15 cellular contexts compared by ENCODE assay signal in genomic region chr16:2584742-2585650, GRCh38. TPM values are rescaled to one million over a fixed set of nuclear protein-coding genes. Genes with fewer than 3 reads are reported as not detected.
DNase-seq lines count a peak whose midpoint lies in the region; ATAC-seq and TF ChIP-seq lines count a peak whose summit lies in the region.
"Had no signal": no experiment of that assay in that cellular context is flagged by ENCODE, and none has a peak within 500 bp of the region (broad histone marks: within the 10 kb centered on the region; RNA-seq: fewer than 3 reads in every experiment).

No MANE protein-coding gene starts in this region.

- H3K9me2 ChIP-seq in hepatocyte (replicated peaks; ENCODE audit: insufficient read depth), result no peaks in the 10 kb centered on the region

- TF ChIP-seq CTCF in lower lobe of right lung (IDR thresholded peaks at IDR 0.05) (no peak), hepatocyte (IDR thresholded peaks at IDR 0.05; ENCODE audit: poor library complexity) (no peak)

- WGBS in hepatocyte (ENCODE audit: low lambda C conversion rate, missing lambda C conversion rate), result 94% methylated on average over 23 of the region's 23 CpGs

- no peaks in the 10 kb centered on the region for H3K79me2 ChIP-seq in hepatocyte

- no peak overlapping the region for H2AFZ ChIP-seq in hepatocyte

- no peaks in the 10 kb centered on the region for H3K9me3 ChIP-seq in lower lobe of right lung
- no peaks in the 10 kb centered on the region for H3K9me3 ChIP-seq in hepatocyte (ENCODE audit: low read depth)

- intact Hi-C loops in lower lobe of right lung (cut with DNase I), result no loop called here

- H3K4me3 ChIP-seq in lower lobe of right lung (no peak overlapping the region), hepatocyte (no peak overlapping the region)

- H3K27ac ChIP-seq in caudate nucleus (ENCODE audit: low read depth, low read length) (peak overlapping the region; percentile 64), lower lobe of right lung (no peak overlapping the region), temporal lobe (ENCODE audit: low read depth, low read length) (peak overlapping the region; percentile 59), hepatocyte (no peak overlapping the region)
- H3K27ac ChIP-seq: epithelial cell of prostate had no signal

- DNase-seq in NCI-H2171 treated with DMSO at 0.1 percent for 48 hours (lab: John Stamatoyannopoulos, UW) (peak; percentile 41), NCI-H2171 (lab: John Stamatoyannopoulos, UW) (no peak), caudate nucleus (lab: John Stamatoyannopoulos, UW) (peak in 8 of 61 donors; percentile 8 to 61 (median 32)), lower lobe of right lung (peak; percentile 36), NCI-H524 treated with DMSO at 0.1 percent for 48 hours (lab: John Stamatoyannopoulos, UW) (no peak), hepatocyte (ENCODE audit: low spot score) (no peak)
- DNase-seq: activated B cell treated with CpG ODN at 0.5 μM for 24 hours; activated T-cell treated with anti-CD3 and anti-CD28 coated beads, Interleukin-2, amount 50 U/mL, for 72 hours; naive B cell; NCI-H1105 treated with DMSO at 0.1 percent for 48 hours; small intestine had no signal

- H3K27me3 ChIP-seq in lower lobe of right lung (ENCODE audit: low read depth), result no peaks in the 10 kb centered on the region
- H3K27me3 ChIP-seq in hepatocyte, result no peaks in the 10 kb centered on the region

- H3K4me1 ChIP-seq in lower lobe of right lung (no peaks in the 10 kb centered on the region), hepatocyte (ENCODE audit: insufficient read depth) (no peaks in the 10 kb centered on the region)

- H3K4me2 ChIP-seq in hepatocyte, result no peak overlapping the region

- peaks cover 7% of the 10 kb centered on the region for H4K20me1 ChIP-seq in hepatocyte (ENCODE audit: insufficient read depth, poor library complexity, severe bottlenecking)

- peaks cover 54% of the 10 kb centered on the region for H3K36me3 ChIP-seq in lower lobe of right lung
- no peaks in the 10 kb centered on the region for H3K36me3 ChIP-seq in hepatocyte (replicated peaks; ENCODE audit: insufficient read depth, low read depth)

- ATAC-seq in lower lobe of right lung (peak; percentile 13 to 21), GM18519 (IDR thresholded peaks at IDR 0.05; ENCODE audit: low FRiP score, unreplicated experiment) (no peak)
- ATAC-seq: activated T-cell treated with anti-CD3 and anti-CD28 coated beads, Interleukin-2, amount 50 U/mL, for 72 hours had no signal

RNA-seq across cellular contexts. Expression of gene PDPK1, which starts 47.2 kb away (rescaled TPM):
- 74.4 TPM for total RNA-seq in lower lobe of right lung
- 29.3 TPM for total RNA-seq in temporal lobe
- total RNA-seq in hepatocyte, result 29.8 and 34.5 TPM in 2 replicates
- 23.6 and 27.1 TPM in 2 replicates for polyA plus RNA-seq in hepatocyte

RNA-seq across cellular contexts. Expression of gene CEMP1, which starts 53.8 kb away (rescaled TPM):
- total RNA-seq in lower lobe of right lung (1.4 TPM), temporal lobe (not detected), hepatocyte (not detected in 2 replicates)
- 11.1 and 21.6 TPM in 2 replicates for polyA plus RNA-seq in hepatocyte
- total RNA-seq: A172 had no signal

Comparison
In these comparisons a context has a peak if more than half of its experiments do, and no peak if none do; other contexts are left out.
1. DNase-seq: peak in NCI-H2171 treated with DMSO at 0.1 percent for 48 hours (single experiment) and lower lobe of right lung (single experiment); none in NCI-H2171 (single experiment), NCI-H524 treated with DMSO at 0.1 percent for 48 hours (single experiment) and hepatocyte (single experiment).
2. H3K27ac ChIP-seq: peak in caudate nucleus (single experiment) and temporal lobe (single experiment); none in lower lobe of right lung (single experiment) and hepatocyte (single experiment).